In genomic region chr11:44608654-44609027, GRCh38 we compare ENCODE assay signal across 1 cellular context.
TF ChIP-seq lines count a peak whose summit lies in the region.

No MANE protein-coding gene starts in this region.

TF ChIP-seq in GM12878, 131 proteins besides CTCF, POLR2A, EP300 and RAD21 (continued from another document):
- TF ChIP-seq PRDM15 (CRISPR knock-in tag; IDR thresholded peaks at IDR 0.05) (no peak), YY1 (IDR thresholded peaks at IDR 0.05; ENCODE audit: low read depth, low read length) (peak; percentile 33; the same call in 1 of the 2 replicates), BHLHE40 (IDR thresholded peaks at IDR 0.05; ENCODE audit: borderline replicate concordance in 1 of 2, low read depth in 2 of 2, low read length in 1 of 2) (no peak)
- TF ChIP-seq, protein P1, sequence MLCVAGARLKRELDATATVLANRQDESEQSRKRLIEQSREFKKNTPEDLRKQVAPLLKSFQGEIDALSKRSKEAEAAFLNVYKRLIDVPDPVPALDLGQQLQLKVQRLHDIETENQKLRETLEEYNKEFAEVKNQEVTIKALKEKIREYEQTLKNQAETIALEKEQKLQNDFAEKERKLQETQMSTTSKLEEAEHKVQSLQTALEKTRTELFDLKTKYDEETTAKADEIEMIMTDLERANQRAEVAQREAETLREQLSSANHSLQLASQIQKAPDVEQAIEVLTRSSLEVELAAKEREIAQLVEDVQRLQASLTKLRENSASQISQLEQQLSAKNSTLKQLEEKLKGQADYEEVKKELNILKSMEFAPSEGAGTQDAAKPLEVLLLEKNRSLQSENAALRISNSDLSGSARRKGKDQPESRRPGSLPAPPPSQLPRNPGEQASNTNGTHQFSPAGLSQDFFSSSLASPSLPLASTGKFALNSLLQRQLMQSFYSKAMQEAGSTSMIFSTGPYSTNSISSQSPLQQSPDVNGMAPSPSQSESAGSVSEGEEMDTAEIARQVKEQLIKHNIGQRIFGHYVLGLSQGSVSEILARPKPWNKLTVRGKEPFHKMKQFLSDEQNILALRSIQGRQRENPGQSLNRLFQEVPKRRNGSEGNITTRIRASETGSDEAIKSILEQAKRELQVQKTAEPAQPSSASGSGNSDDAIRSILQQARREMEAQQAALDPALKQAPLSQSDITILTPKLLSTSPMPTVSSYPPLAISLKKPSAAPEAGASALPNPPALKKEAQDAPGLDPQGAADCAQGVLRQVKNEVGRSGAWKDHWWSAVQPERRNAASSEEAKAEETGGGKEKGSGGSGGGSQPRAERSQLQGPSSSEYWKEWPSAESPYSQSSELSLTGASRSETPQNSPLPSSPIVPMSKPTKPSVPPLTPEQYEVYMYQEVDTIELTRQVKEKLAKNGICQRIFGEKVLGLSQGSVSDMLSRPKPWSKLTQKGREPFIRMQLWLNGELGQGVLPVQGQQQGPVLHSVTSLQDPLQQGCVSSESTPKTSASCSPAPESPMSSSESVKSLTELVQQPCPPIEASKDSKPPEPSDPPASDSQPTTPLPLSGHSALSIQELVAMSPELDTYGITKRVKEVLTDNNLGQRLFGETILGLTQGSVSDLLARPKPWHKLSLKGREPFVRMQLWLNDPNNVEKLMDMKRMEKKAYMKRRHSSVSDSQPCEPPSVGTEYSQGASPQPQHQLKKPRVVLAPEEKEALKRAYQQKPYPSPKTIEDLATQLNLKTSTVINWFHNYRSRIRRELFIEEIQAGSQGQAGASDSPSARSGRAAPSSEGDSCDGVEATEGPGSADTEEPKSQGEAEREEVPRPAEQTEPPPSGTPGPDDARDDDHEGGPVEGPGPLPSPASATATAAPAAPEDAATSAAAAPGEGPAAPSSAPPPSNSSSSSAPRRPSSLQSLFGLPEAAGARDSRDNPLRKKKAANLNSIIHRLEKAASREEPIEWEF (IDR thresholded peaks at IDR 0.05; ENCODE audit: insufficient replicate concordance, low read depth, low read length), result peak; percentile 48
TF ChIP-seq in GM12878: peak in this region for 5.
